ENCODE assay signal across 1 cellular context in the genomic region with DNA sequence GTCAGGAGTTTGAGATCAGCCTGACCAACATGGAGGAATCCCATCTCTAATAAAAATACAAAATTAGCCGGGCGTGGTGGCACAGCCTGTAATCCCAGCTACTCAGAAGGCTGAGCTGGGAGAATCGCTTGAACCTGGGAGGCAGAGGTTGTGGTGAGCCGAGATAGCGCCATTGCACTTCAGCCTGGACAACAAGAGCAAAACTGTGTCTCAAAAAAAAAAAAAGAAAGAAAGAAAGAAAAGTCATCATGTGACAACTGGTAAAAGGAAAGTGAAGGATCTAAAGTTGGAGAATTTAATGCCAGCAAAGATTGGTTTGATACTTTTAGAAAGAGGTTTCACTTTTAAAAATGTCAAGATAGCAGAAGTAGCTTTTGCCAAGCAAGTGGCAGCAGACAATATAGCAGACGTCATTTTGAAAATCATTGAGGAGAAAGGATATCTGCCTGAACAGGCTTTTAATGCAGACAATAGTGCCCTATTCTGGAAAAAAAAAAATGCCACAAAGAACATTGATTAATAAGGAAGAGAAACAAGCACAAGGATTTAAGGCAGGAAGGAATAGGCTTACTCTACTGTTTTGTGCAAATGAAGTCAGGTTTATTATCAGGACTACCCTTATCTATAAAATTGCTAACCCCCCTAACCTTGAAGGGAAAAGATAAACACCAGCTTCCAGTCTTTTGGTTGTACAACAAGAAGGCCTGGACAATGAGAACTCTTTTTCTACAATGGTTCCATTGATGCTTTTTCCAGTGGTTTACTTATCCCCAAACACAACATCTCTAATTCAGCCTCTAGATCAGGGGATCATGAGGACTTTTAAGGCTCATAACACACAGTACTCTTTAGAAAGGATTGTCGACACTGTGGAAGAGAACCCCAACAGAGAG.
TF ChIP-seq lines count a peak whose summit lies in the region.

No MANE protein-coding gene starts in this region.

TF ChIP-seq in K562, 482 proteins besides CTCF, POLR2A, EP300 and RAD21 (continued from another document and continues in another):
- TF ChIP-seq ZBTB40 (IDR thresholded peaks at IDR 0.05) (0 out of 2 replicates have a peak, but pooled peaks have one; percentile 45), ZBTB40 (CRISPR knock-in tag; IDR thresholded peaks at IDR 0.05) (no peak), MCM2 (IDR thresholded peaks at IDR 0.05; ENCODE audit: low read depth) (no peak), SMARCC2 (IDR thresholded peaks at IDR 0.05; ENCODE audit: low read depth) (peak; percentile 33; the same call in 1 of the 2 replicates), NCOA2 (IDR thresholded peaks at IDR 0.05; ENCODE audit: partially characterized antibody in 2 of 2) (no peak), SRSF3 (IDR thresholded peaks at IDR 0.05; ENCODE audit: insufficient read depth, low read length) (no peak), SMARCA4 (IDR thresholded peaks at IDR 0.05) (peak; percentile 62; the same call in 1 of the 2 replicates), SMARCB1 (IDR thresholded peaks at IDR 0.05; ENCODE audit: insufficient read length, low read depth) (no peak), NR2C2 (CRISPR knock-in tag; IDR thresholded peaks at IDR 0.05) (no peak), NR2C2 (tag; IDR thresholded peaks at IDR 0.05) (0 out of 2 replicates have a peak, but pooled peaks have one; percentile 23), RAD51 (IDR thresholded peaks at IDR 0.05; ENCODE audit: borderline replicate concordance, low read depth) (peak; percentile 40; the same call in 1 of the 2 replicates), CBX5 (IDR thresholded peaks at IDR 0.05; ENCODE audit: borderline replicate concordance, low read depth) (no peak), SRSF9 (IDR thresholded peaks at IDR 0.05; ENCODE audit: borderline replicate concordance, low read depth, low read length) (no peak), TAF7 (tag; IDR thresholded peaks at IDR 0.05) (no peak), IRF2 (CRISPR knock-in tag; IDR thresholded peaks at IDR 0.05) (no peak), ARID4B (CRISPR knock-in tag; IDR thresholded peaks at IDR 0.05) (no peak), POLR3G (IDR thresholded peaks at IDR 0.05; ENCODE audit: extremely low read depth, insufficient read length, insufficient replicate concordance) (no peak), ATF7 (IDR thresholded peaks at IDR 0.05) (0 out of 2 replicates have a peak, but pooled peaks have one; percentile 14), MAZ (CRISPR knock-in tag; conservative IDR thresholded peaks at IDR 0.05 in 1 of 2, IDR thresholded peaks at IDR 0.05 in 1 of 2) (no peak), DPF2 (IDR thresholded peaks at IDR 0.05) (peak; percentile 67), TOE1 (IDR thresholded peaks at IDR 0.05; ENCODE audit: borderline replicate concordance) (peak; percentile 66; the same call in 1 of the 2 replicates), TOE1 (CRISPR knock-in tag; IDR thresholded peaks at IDR 0.05; ENCODE audit: borderline replicate concordance, low read depth) (no peak), ELF4 (CRISPR knock-in tag; IDR thresholded peaks at IDR 0.05) (no peak), RBM15 (IDR thresholded peaks at IDR 0.05; ENCODE audit: insufficient read depth, low read length) (no peak), FOSL1 (tag; conservative IDR thresholded peaks at IDR 0.05) (no peak), CBFA2T3 (IDR thresholded peaks at IDR 0.05) (peak; percentile 57), ZNF23 (CRISPR knock-in tag; IDR thresholded peaks at IDR 0.05) (no peak), THRB (CRISPR knock-in tag; conservative IDR thresholded peaks at IDR 0.05) (0 out of 2 replicates have a peak, but pooled peaks have one; percentile 43), PTBP1 (IDR thresholded peaks at IDR 0.05; ENCODE audit: low read depth, low read length) (no peak)
- TF ChIP-seq, protein P1, sequence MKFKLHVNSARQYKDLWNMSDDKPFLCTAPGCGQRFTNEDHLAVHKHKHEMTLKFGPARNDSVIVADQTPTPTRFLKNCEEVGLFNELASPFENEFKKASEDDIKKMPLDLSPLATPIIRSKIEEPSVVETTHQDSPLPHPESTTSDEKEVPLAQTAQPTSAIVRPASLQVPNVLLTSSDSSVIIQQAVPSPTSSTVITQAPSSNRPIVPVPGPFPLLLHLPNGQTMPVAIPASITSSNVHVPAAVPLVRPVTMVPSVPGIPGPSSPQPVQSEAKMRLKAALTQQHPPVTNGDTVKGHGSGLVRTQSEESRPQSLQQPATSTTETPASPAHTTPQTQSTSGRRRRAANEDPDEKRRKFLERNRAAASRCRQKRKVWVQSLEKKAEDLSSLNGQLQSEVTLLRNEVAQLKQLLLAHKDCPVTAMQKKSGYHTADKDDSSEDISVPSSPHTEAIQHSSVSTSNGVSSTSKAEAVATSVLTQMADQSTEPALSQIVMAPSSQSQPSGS (CRISPR knock-in tag; IDR thresholded peaks at IDR 0.05): no peak
- TF ChIP-seq, protein P2, sequence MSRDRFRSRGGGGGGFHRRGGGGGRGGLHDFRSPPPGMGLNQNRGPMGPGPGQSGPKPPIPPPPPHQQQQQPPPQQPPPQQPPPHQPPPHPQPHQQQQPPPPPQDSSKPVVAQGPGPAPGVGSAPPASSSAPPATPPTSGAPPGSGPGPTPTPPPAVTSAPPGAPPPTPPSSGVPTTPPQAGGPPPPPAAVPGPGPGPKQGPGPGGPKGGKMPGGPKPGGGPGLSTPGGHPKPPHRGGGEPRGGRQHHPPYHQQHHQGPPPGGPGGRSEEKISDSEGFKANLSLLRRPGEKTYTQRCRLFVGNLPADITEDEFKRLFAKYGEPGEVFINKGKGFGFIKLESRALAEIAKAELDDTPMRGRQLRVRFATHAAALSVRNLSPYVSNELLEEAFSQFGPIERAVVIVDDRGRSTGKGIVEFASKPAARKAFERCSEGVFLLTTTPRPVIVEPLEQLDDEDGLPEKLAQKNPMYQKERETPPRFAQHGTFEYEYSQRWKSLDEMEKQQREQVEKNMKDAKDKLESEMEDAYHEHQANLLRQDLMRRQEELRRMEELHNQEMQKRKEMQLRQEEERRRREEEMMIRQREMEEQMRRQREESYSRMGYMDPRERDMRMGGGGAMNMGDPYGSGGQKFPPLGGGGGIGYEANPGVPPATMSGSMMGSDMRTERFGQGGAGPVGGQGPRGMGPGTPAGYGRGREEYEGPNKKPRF (IDR thresholded peaks at IDR 0.05; ENCODE audit: low read depth, low read length): no peak
- TF ChIP-seq, protein P3, sequence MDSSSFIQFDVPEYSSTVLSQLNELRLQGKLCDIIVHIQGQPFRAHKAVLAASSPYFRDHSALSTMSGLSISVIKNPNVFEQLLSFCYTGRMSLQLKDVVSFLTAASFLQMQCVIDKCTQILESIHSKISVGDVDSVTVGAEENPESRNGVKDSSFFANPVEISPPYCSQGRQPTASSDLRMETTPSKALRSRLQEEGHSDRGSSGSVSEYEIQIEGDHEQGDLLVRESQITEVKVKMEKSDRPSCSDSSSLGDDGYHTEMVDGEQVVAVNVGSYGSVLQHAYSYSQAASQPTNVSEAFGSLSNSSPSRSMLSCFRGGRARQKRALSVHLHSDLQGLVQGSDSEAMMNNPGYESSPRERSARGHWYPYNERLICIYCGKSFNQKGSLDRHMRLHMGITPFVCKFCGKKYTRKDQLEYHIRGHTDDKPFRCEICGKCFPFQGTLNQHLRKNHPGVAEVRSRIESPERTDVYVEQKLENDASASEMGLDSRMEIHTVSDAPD (CRISPR knock-in tag; IDR thresholded peaks at IDR 0.05): no peak
- TF ChIP-seq, protein P4, sequence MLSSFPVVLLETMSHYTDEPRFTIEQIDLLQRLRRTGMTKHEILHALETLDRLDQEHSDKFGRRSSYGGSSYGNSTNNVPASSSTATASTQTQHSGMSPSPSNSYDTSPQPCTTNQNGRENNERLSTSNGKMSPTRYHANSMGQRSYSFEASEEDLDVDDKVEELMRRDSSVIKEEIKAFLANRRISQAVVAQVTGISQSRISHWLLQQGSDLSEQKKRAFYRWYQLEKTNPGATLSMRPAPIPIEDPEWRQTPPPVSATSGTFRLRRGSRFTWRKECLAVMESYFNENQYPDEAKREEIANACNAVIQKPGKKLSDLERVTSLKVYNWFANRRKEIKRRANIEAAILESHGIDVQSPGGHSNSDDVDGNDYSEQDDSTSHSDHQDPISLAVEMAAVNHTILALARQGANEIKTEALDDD (IDR thresholded peaks at IDR 0.05): no peak
- TF ChIP-seq, protein P5, sequence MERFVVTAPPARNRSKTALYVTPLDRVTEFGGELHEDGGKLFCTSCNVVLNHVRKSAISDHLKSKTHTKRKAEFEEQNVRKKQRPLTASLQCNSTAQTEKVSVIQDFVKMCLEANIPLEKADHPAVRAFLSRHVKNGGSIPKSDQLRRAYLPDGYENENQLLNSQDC (CRISPR knock-in tag; IDR thresholded peaks at IDR 0.05): no peak
